In genomic region chr22:35229865-35230264, GRCh38 we compare ENCODE assay signal across 2 cellular contexts.
TF ChIP-seq lines count a peak whose summit lies in the region.

No MANE protein-coding gene starts in this region.

TF ChIP-seq in HepG2, 621 proteins besides CTCF, POLR2A, EP300 and RAD21:
- no peak for TF ChIP-seq ZNF30 (CRISPR knock-in tag; IDR thresholded peaks at IDR 0.05)
- TF ChIP-seq ZBTB8A (CRISPR knock-in tag; IDR thresholded peaks at IDR 0.05; ENCODE audit: borderline replicate concordance, low read depth) = no peak
- TF ChIP-seq, protein P1, sequence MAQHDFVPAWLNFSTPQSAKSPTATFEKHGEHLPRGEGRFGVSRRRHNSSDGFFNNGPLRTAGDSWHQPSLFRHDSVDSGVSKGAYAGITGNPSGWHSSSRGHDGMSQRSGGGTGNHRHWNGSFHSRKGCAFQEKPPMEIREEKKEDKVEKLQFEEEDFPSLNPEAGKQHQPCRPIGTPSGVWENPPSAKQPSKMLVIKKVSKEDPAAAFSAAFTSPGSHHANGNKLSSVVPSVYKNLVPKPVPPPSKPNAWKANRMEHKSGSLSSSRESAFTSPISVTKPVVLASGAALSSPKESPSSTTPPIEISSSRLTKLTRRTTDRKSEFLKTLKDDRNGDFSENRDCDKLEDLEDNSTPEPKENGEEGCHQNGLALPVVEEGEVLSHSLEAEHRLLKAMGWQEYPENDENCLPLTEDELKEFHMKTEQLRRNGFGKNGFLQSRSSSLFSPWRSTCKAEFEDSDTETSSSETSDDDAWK (CRISPR knock-in tag; IDR thresholded peaks at IDR 0.05) = no peak
- TF ChIP-seq ZNF546 (CRISPR knock-in tag; conservative IDR thresholded peaks at IDR 0.05) = no peak
- TF ChIP-seq, protein P2, sequence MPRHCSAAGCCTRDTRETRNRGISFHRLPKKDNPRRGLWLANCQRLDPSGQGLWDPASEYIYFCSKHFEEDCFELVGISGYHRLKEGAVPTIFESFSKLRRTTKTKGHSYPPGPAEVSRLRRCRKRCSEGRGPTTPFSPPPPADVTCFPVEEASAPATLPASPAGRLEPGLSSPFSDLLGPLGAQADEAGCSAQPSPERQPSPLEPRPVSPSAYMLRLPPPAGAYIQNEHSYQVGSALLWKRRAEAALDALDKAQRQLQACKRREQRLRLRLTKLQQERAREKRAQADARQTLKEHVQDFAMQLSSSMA (CRISPR knock-in tag; IDR thresholded peaks at IDR 0.05) = no peak
- no peak for TF ChIP-seq ZMYM4 (CRISPR knock-in tag; IDR thresholded peaks at IDR 0.05)
- TF ChIP-seq, protein P3, sequence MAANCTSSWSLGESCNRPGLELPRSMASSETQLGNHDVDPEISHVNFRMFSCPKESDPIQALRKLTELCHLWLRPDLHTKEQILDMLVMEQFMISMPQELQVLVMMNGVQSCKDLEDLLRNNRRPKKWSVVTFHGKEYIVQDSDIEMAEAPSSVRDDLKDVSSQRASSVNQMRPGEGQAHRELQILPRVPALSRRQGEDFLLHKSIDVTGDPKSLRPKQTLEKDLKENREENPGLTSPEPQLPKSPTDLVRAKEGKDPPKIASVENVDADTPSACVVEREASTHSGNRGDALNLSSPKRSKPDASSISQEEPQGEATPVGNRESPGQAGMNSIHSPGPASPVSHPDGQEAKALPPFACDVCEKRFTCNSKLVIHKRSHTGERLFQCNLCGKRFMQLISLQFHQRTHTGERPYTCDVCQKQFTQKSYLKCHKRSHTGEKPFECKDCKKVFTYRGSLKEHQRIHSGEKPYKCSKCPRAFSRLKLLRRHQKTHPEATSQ (CRISPR knock-in tag; IDR thresholded peaks at IDR 0.05; ENCODE audit: borderline replicate concordance) = no peak
- TF ChIP-seq EZH2 (conservative IDR thresholded peaks at IDR 0.05; ENCODE audit: low read depth, low read length) = no peak
- TF ChIP-seq, protein P4, sequence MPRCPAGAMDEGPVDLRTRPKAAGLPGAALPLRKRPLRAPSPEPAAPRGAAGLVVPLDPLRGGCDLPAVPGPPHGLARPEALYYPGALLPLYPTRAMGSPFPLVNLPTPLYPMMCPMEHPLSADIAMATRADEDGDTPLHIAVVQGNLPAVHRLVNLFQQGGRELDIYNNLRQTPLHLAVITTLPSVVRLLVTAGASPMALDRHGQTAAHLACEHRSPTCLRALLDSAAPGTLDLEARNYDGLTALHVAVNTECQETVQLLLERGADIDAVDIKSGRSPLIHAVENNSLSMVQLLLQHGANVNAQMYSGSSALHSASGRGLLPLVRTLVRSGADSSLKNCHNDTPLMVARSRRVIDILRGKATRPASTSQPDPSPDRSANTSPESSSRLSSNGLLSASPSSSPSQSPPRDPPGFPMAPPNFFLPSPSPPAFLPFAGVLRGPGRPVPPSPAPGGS (CRISPR knock-in tag; IDR thresholded peaks at IDR 0.05) = no peak
- no peak for TF ChIP-seq IRF2 (CRISPR knock-in tag; IDR thresholded peaks at IDR 0.05)
- no peak for TF ChIP-seq ZNF574 (CRISPR knock-in tag; IDR thresholded peaks at IDR 0.05)
- no peak for TF ChIP-seq ZNF20 (CRISPR knock-in tag; IDR thresholded peaks at IDR 0.05)
- no peak for TF ChIP-seq ZNF530 (CRISPR knock-in tag; IDR thresholded peaks at IDR 0.05; ENCODE audit: low read depth)
- TF ChIP-seq ZZZ3 (CRISPR knock-in tag; IDR thresholded peaks at IDR 0.05; ENCODE audit: borderline replicate concordance) = no peak

TF ChIP-seq in K562, 482 proteins besides CTCF, POLR2A, EP300 and RAD21:
- TF ChIP-seq RFX7 (CRISPR knock-in tag; IDR thresholded peaks at IDR 0.05) (no peak), STAT5B (CRISPR knock-in tag; IDR thresholded peaks at IDR 0.05) (no peak), CREB1 (IDR thresholded peaks at IDR 0.05) (no peak), CREB1 (CRISPR knock-in tag; IDR thresholded peaks at IDR 0.05) (no peak)
